Comparison of ENCODE assay signal across 8 cellular contexts in the genomic region with DNA sequence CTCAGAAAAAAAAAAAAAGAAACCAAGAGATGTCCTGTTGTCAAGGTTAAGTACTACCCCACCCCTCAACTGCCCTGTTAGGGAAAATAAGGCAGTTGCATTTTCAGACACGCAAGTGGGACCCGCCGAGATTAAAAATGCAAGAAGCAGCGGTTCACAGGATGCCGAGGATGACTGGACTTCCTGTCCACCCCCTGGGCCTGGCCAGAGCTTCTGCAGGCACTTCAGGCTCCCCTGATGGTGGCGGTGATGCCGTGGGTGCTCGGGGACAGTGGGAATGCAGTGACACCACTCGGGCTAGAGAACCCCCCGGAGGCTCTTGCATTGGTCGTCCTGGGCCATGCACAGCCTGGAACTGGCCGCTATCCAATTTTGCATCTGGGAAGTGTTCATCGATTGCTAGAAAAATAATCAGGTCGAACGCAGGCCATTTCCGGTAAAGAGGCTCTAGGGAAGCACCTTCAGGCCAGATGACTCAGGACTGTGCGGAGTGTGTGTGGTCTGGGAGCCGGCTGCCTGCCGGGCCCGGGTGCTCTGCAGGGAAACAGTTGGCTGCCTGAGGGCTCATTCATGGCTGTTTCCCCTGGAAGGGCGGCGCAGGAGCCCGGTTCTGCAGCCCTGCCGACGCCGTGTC. TPM values are rescaled to one million over a fixed set of nuclear protein-coding genes. Genes with fewer than 3 reads are reported as not detected.
DNase-seq lines count a peak whose midpoint lies in the region; ATAC-seq lines count a peak whose summit lies in the region.

No MANE protein-coding gene starts in this region.

- no peaks in the 10 kb centered on the region for H3K9me3 Mint-ChIP-seq in central memory CD8-positive, alpha-beta T cell
- no peaks in the 10 kb centered on the region for H3K9me3 Mint-ChIP-seq in natural killer cell treated with Interleukin-12 subunit alpha and Interleukin-12 subunit beta and Interleukin-15 and Interleukin-18, amount 100 ng/mL, for 72 hours
- H3K9me3 Mint-ChIP-seq in activated T-helper 2 cell treated with anti-CD3 and anti-CD28 coated beads, Interferon-gamma antibody, Interleukin-2, Interleukin-4, amounts not matched to agents 10 μg/mL and 5 μg/mL and 100 μg/mL, durations not matched to agents 14 hours and 24 hours and 36 hours, result no peaks in the 10 kb centered on the region

- peak; percentile 36 for ATAC-seq in central memory CD8-positive, alpha-beta T cell (replicated peaks; ENCODE audit: extremely low read depth, poor library complexity, severe bottlenecking)
- peak; percentile 5 to 80 for ATAC-seq in natural killer cell treated with Interleukin-12 subunit alpha and Interleukin-12 subunit beta and Interleukin-15 and Interleukin-18, amount 100 ng/mL, for 72 hours
- ATAC-seq in GM19351 (IDR thresholded peaks at IDR 0.05; ENCODE audit: unreplicated experiment) (no peak), HG02973 (IDR thresholded peaks at IDR 0.05; ENCODE audit: unreplicated experiment) (no peak)

- H3K36me3 Mint-ChIP-seq in central memory CD8-positive, alpha-beta T cell (ENCODE audit: insufficient read depth), result peaks cover 2% of the 10 kb centered on the region
- no peaks in the 10 kb centered on the region for H3K36me3 Mint-ChIP-seq in natural killer cell treated with Interleukin-12 subunit alpha and Interleukin-12 subunit beta and Interleukin-15 and Interleukin-18, amount 100 ng/mL, for 72 hours
- no peaks in the 10 kb centered on the region for H3K36me3 Mint-ChIP-seq in activated T-helper 2 cell treated with anti-CD3 and anti-CD28 coated beads, Interferon-gamma antibody, Interleukin-2, Interleukin-4, amounts not matched to agents 10 μg/mL and 5 μg/mL and 100 μg/mL, durations not matched to agents 14 hours and 24 hours and 36 hours (ENCODE audit: low read depth)

- no peak overlapping the region for H3K27ac Mint-ChIP-seq in central memory CD8-positive, alpha-beta T cell (ENCODE audit: low read depth)
- peak overlapping the region in 1 of 2 donors; percentile 58 for H3K27ac Mint-ChIP-seq in natural killer cell treated with Interleukin-12 subunit alpha and Interleukin-12 subunit beta and Interleukin-15 and Interleukin-18, amount 100 ng/mL, for 72 hours
- H3K27ac Mint-ChIP-seq in activated T-helper 2 cell treated with anti-CD3 and anti-CD28 coated beads, Interferon-gamma antibody, Interleukin-2, Interleukin-4, amounts not matched to agents 10 μg/mL and 5 μg/mL and 100 μg/mL, durations not matched to agents 14 hours and 24 hours and 36 hours, result no peak overlapping the region

- no peaks in the 10 kb centered on the region for H3K4me1 Mint-ChIP-seq in central memory CD8-positive, alpha-beta T cell
- peaks cover 6 to 25% of the 10 kb centered on the region in 2 donors for H3K4me1 Mint-ChIP-seq in natural killer cell treated with Interleukin-12 subunit alpha and Interleukin-12 subunit beta and Interleukin-15 and Interleukin-18, amount 100 ng/mL, for 72 hours (ENCODE audit: low read depth in 2 of 2)
- H3K4me1 Mint-ChIP-seq in activated T-helper 2 cell treated with anti-CD3 and anti-CD28 coated beads, Interferon-gamma antibody, Interleukin-2, Interleukin-4, amounts not matched to agents 10 μg/mL and 5 μg/mL and 100 μg/mL, durations not matched to agents 14 hours and 24 hours and 36 hours (ENCODE audit: low read depth), result peaks cover 17% of the 10 kb centered on the region

- no peak overlapping the region for H3K4me3 Mint-ChIP-seq in central memory CD8-positive, alpha-beta T cell
- no peak overlapping the region for H3K4me3 Mint-ChIP-seq in natural killer cell treated with Interleukin-12 subunit alpha and Interleukin-12 subunit beta and Interleukin-15 and Interleukin-18, amount 100 ng/mL, for 72 hours
- H3K4me3 Mint-ChIP-seq in activated T-helper 2 cell treated with anti-CD3 and anti-CD28 coated beads, Interferon-gamma antibody, Interleukin-2, Interleukin-4, amounts not matched to agents 10 μg/mL and 5 μg/mL and 100 μg/mL, durations not matched to agents 14 hours and 24 hours and 36 hours (ENCODE audit: low read depth), result no peak overlapping the region

- intact Hi-C loops in activated T-helper 2 cell treated with anti-CD3 and anti-CD28 coated beads, Interferon-gamma antibody, Interleukin-2, Interleukin-4, amounts not matched to agents 10 μg/mL and 5 μg/mL and 100 μg/mL, durations not matched to agents 14 hours and 24 hours and 36 hours (cut with micrococcal nuclease), result no loop called here

- H3K27me3 Mint-ChIP-seq in central memory CD8-positive, alpha-beta T cell, result peaks cover 24% of the 10 kb centered on the region
- peaks cover 0 to 6% of the 10 kb centered on the region in 2 donors for H3K27me3 Mint-ChIP-seq in natural killer cell treated with Interleukin-12 subunit alpha and Interleukin-12 subunit beta and Interleukin-15 and Interleukin-18, amount 100 ng/mL, for 72 hours
- no peaks in the 10 kb centered on the region for H3K27me3 Mint-ChIP-seq in activated T-helper 2 cell treated with anti-CD3 and anti-CD28 coated beads, Interferon-gamma antibody, Interleukin-2, Interleukin-4, amounts not matched to agents 10 μg/mL and 5 μg/mL and 100 μg/mL, durations not matched to agents 14 hours and 24 hours and 36 hours (ENCODE audit: low read depth)

- peak; percentile 92 for DNase-seq in Daoy (ENCODE audit: low read depth)
- DNase-seq in NOMO-1 (lab: John Stamatoyannopoulos, UW; ENCODE audit: unreplicated experiment in 2 of 2), result peak; percentile 97
- no peak for DNase-seq in central memory CD8-positive, alpha-beta T cell (ENCODE audit: low spot score in 2 of 2)
- peak; percentile 72 for DNase-seq in natural killer cell treated with Interleukin-12 subunit alpha and Interleukin-12 subunit beta and Interleukin-15 and Interleukin-18, amount 100 ng/mL, for 72 hours (ENCODE audit: low spot score)
- no peak for DNase-seq in NCI-H187 (lab: John Stamatoyannopoulos, UW)
- DNase-seq in activated T-helper 2 cell treated with anti-CD3 and anti-CD28 coated beads, Interferon-gamma antibody, Interleukin-2, Interleukin-4, amounts not matched to agents 10 μg/mL and 5 μg/mL and 100 μg/mL, durations not matched to agents 14 hours and 24 hours and 36 hours (ENCODE audit: low spot score), result no peak

RNA-seq across cellular contexts. Expression of gene CRISPLD2, which starts 13.4 kb away (rescaled TPM):
- 21.6 and 25.7 TPM in 2 replicates for total RNA-seq in Daoy (2014; rRNA removed; shearing (Covaris generic))
- total RNA-seq in natural killer cell treated with Interleukin-12 subunit alpha and Interleukin-12 subunit beta and Interleukin-15 and Interleukin-18, amount 100 ng/mL, for 72 hours, result 1 to 10 TPM in 1 of 2 donors, under 1 TPM in 1; 0.43 to 1.7 TPM
- 0.16 and 0.23 TPM in 2 replicates for total RNA-seq in activated T-helper 2 cell treated with anti-CD3 and anti-CD28 coated beads, Interferon-gamma antibody, Interleukin-2, Interleukin-4, amounts not matched to agents 10 μg/mL and 5 μg/mL and 100 μg/mL, durations not matched to agents 14 hours and 24 hours and 36 hours

Comparison
In these comparisons a context has a peak if more than half of its experiments do, and no peak if none do; other contexts are left out.
1. DNase-seq: peak in Daoy (single experiment), NOMO-1 (2 of 2) and natural killer cell treated with Interleukin-12 subunit alpha and Interleukin-12 subunit beta and Interleukin-15 and Interleukin-18, amount 100 ng/mL, for 72 hours (single experiment); none in central memory CD8-positive, alpha-beta T cell (0 of 2), NCI-H187 (0 of 2) and activated T-helper 2 cell treated with anti-CD3 and anti-CD28 coated beads, Interferon-gamma antibody, Interleukin-2, Interleukin-4, amounts not matched to agents 10 μg/mL and 5 μg/mL and 100 μg/mL, durations not matched to agents 14 hours and 24 hours and 36 hours (single experiment).
2. ATAC-seq: peak in central memory CD8-positive, alpha-beta T cell (single experiment) and natural killer cell treated with Interleukin-12 subunit alpha and Interleukin-12 subunit beta and Interleukin-15 and Interleukin-18, amount 100 ng/mL, for 72 hours (2 of 2); none in GM19351 (single experiment) and HG02973 (single experiment).